Comparison of ENCODE assay signal across 14 cellular contexts in the genomic region with DNA sequence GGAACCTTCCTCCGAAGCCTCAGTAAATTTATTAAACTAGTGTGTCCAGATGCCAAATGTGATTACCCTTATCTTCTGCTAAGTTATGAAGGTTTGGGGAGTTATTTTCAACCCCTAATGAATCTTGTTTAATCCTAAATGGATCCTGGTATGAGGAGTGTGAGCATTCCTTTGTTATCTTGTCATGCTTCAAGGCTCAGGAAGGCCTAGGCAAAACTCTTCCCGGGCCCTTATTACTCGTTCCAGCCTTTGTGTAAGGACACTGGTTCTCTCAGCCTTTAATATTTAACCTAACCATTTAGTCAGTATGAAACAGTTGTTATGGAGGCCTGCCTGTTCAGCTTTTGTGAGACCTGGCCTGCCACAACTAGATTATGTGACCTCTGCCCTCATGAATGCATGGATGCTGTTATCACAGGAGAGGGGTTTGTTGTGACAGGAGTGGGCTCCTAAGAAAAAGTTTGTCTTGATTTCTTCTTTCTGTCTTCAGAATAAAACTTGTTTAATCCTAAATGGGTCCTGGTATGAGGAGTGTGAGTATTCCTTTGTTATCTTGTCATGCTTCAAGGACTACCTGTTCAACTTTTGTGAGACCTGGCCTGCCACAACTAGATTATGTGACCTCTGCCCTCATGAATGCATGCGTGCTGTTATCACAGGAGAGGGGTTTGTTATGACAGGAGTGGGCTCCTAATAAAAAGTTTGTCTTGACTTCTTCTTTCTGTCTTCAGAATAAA.
"Had no signal": no experiment of that assay in that cellular context is flagged by ENCODE, and none has a peak within 500 bp of the region (broad histone marks: within the 10 kb centered on the region; RNA-seq: fewer than 3 reads in every experiment).

No MANE protein-coding gene starts in this region.

- H3K27me3 Mint-ChIP-seq: activated CD4-positive, alpha-beta T cell treated with anti-CD3 and anti-CD28 coated beads, Interleukin-2, amount 10 ng/mL, durations not matched to agents 24 days and 14 days; activated naive CD8-positive, alpha-beta T cell treated with anti-CD3 and anti-CD28 coated beads, Interleukin-2, amount 50 U/mL, for 24 hours; central memory CD8-positive, alpha-beta T cell had no signal

- H3K36me3 ChIP-seq: neutrophil, right atrium auricular region, tibial artery had no signal

- H3K4me1 ChIP-seq: right atrium auricular region, tibial artery had no signal

- H3K4me1 Mint-ChIP-seq: activated CD4-positive, alpha-beta T cell treated with anti-CD3 and anti-CD28 coated beads, Interleukin-2, amount 10 ng/mL, durations not matched to agents 24 days and 14 days; activated naive CD8-positive, alpha-beta T cell treated with anti-CD3 and anti-CD28 coated beads, Interleukin-2, amount 50 U/mL, for 24 hours; central memory CD8-positive, alpha-beta T cell; WTC11 had no signal

- H3K9me3 ChIP-seq: neutrophil, right atrium auricular region, tibial artery had no signal

- DNase-seq: activated CD4-positive, alpha-beta T cell treated with anti-CD3 and anti-CD28 coated beads, Interleukin-2, amount 10 ng/mL, durations not matched to agents 24 days and 14 days; activated naive CD4-positive, alpha-beta T cell treated with Interleukin-2 at 50 U/mL for 16 hours; activated naive CD8-positive, alpha-beta T cell treated with anti-CD3 and anti-CD28 coated beads, Interleukin-2, amount 50 U/mL, for 24 hours; cortex of kidney; effector memory CD4-positive, alpha-beta T cell; left cardiac atrium; small intestine; T-helper 9 cell; tibial artery had no signal

- H3K27ac Mint-ChIP-seq: activated CD4-positive, alpha-beta T cell treated with anti-CD3 and anti-CD28 coated beads, Interleukin-2, amount 10 ng/mL, durations not matched to agents 24 days and 14 days; activated naive CD8-positive, alpha-beta T cell treated with anti-CD3 and anti-CD28 coated beads, Interleukin-2, amount 50 U/mL, for 24 hours; activated T-helper 1 cell treated with anti-CD3 and anti-CD28 coated beads, Interleukin-12 subunit alpha, Interleukin-12 subunit beta, Interleukin-2, Interleukin-4 antibody, amounts not matched to agents 30 ng/mL and 10 ng/mL and 1 ng/mL, durations not matched to agents 14 hours and 24 hours and 36 hours; WTC11 had no signal

- H3K27ac ChIP-seq: neutrophil, right atrium auricular region, tibial artery had no signal

- H3K27me3 ChIP-seq: neutrophil, right atrium auricular region, tibial artery had no signal

- H3K4me3 Mint-ChIP-seq: activated CD4-positive, alpha-beta T cell treated with anti-CD3 and anti-CD28 coated beads, Interleukin-2, amount 10 ng/mL, durations not matched to agents 24 days and 14 days; activated naive CD8-positive, alpha-beta T cell treated with anti-CD3 and anti-CD28 coated beads, Interleukin-2, amount 50 U/mL, for 24 hours; activated T-helper 1 cell treated with anti-CD3 and anti-CD28 coated beads, Interleukin-12 subunit alpha, Interleukin-12 subunit beta, Interleukin-2, Interleukin-4 antibody, amounts not matched to agents 30 ng/mL and 10 ng/mL and 1 ng/mL, durations not matched to agents 14 hours and 24 hours and 36 hours; central memory CD8-positive, alpha-beta T cell; WTC11 had no signal

- H3K9me3 Mint-ChIP-seq: activated CD4-positive, alpha-beta T cell treated with anti-CD3 and anti-CD28 coated beads, Interleukin-2, amount 10 ng/mL, durations not matched to agents 24 days and 14 days; activated naive CD8-positive, alpha-beta T cell treated with anti-CD3 and anti-CD28 coated beads, Interleukin-2, amount 50 U/mL, for 24 hours; activated T-helper 1 cell treated with anti-CD3 and anti-CD28 coated beads, Interleukin-12 subunit alpha, Interleukin-12 subunit beta, Interleukin-2, Interleukin-4 antibody, amounts not matched to agents 30 ng/mL and 10 ng/mL and 1 ng/mL, durations not matched to agents 14 hours and 24 hours and 36 hours; central memory CD8-positive, alpha-beta T cell had no signal

- ATAC-seq: activated naive CD8-positive, alpha-beta T cell treated with anti-CD3 and anti-CD28 coated beads, Interleukin-2, amount 50 U/mL, for 24 hours; left cardiac atrium; WTC11 had no signal

- H3K4me3 ChIP-seq: right atrium auricular region, tibial artery had no signal
